ENCODE assay signal across 14 cellular contexts in the genomic region with DNA sequence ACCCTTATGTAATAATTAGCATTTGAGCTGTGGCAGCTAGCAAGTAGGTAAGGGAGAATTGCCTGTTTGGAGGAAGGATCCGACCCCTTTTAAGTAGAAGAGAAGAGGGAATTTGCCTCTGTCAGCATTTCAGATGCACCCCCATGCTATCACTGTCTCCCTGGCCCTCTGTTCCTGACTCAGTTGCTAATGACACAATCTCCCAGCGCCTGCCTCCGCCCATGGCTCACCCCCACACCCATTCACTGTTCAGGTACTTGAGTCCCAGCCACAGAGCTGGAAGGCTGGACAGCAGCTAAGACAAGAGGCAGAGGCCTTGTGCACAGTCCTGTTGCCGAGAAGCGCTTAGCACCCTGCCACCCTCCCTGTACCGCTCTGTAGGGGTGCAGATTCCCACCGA.
"Had no signal": no experiment of that assay in that cellular context is flagged by ENCODE, and none has a peak within 500 bp of the region (broad histone marks: within the 10 kb centered on the region; RNA-seq: fewer than 3 reads in every experiment).

No MANE protein-coding gene starts in this region.

- H3K4me1 ChIP-seq: uterus had no signal

- H3K27me3 Mint-ChIP-seq: activated CD4-positive, alpha-beta memory T cell treated with anti-CD3 and anti-CD28 coated beads for 36 hours; memory B cell had no signal

- FAIRE-seq: kidney, small intestine had no signal

- H3K9me3 ChIP-seq: esophagus muscularis mucosa, left ventricle myocardium inferior, neutrophil, right atrium auricular region, thyroid gland, uterus had no signal

- H3K36me3 Mint-ChIP-seq: activated CD4-positive, alpha-beta memory T cell treated with anti-CD3 and anti-CD28 coated beads for 36 hours had no signal

- ATAC-seq: activated T-cell treated with anti-CD3 and anti-CD28 coated beads, Interleukin-2, amount 50 U/mL, for 72 hours had no signal

- DNase-seq: activated CD4-positive, alpha-beta memory T cell treated with anti-CD3 and anti-CD28 coated beads for 36 hours; activated T-cell treated with anti-CD3 and anti-CD28 coated beads, Interleukin-2, amount 50 U/mL, for 72 hours; aorta; dorsolateral prefrontal cortex; kidney; left ventricle myocardium inferior; T-helper 9 cell; thyroid gland; uterus had no signal

- H3K4me1 Mint-ChIP-seq: memory B cell had no signal

- H3K4me3 ChIP-seq: dorsolateral prefrontal cortex, esophagus muscularis mucosa, left ventricle myocardium inferior, right atrium auricular region, thyroid gland, uterus had no signal

- H3K27ac Mint-ChIP-seq: activated CD4-positive, alpha-beta memory T cell treated with anti-CD3 and anti-CD28 coated beads for 36 hours; activated T-cell treated with anti-CD3 and anti-CD28 coated beads, Interleukin-2, amount 50 U/mL, for 72 hours; memory B cell had no signal

- H3K9me3 Mint-ChIP-seq: activated CD4-positive, alpha-beta memory T cell treated with anti-CD3 and anti-CD28 coated beads for 36 hours; activated T-cell treated with anti-CD3 and anti-CD28 coated beads, Interleukin-2, amount 50 U/mL, for 72 hours; memory B cell had no signal

- H3K27ac ChIP-seq: esophagus muscularis mucosa, left ventricle myocardium inferior, neutrophil, right atrium auricular region, thyroid gland, uterus had no signal

- H3K27me3 ChIP-seq: dorsolateral prefrontal cortex, esophagus muscularis mucosa, neutrophil, right atrium auricular region, thyroid gland, uterus had no signal

- H3K36me3 ChIP-seq: esophagus muscularis mucosa, left ventricle myocardium inferior, neutrophil, right atrium auricular region, thyroid gland, uterus had no signal

- H3K4me3 Mint-ChIP-seq: activated CD4-positive, alpha-beta memory T cell treated with anti-CD3 and anti-CD28 coated beads for 36 hours; activated T-cell treated with anti-CD3 and anti-CD28 coated beads, Interleukin-2, amount 50 U/mL, for 72 hours; memory B cell had no signal
